ENCODE assay signal across 8 cellular contexts in genomic region chr11:22624742-22625447, GRCh38. TPM values are rescaled to one million over a fixed set of nuclear protein-coding genes. Genes with fewer than 3 reads are reported as not detected.
DNase-seq lines count a peak whose midpoint lies in the region; ATAC-seq and TF ChIP-seq lines count a peak whose summit lies in the region.

No MANE protein-coding gene starts in this region.

- H3K27me3 Mint-ChIP-seq in mesothelial cell of epicardium (ENCODE audit: low read depth), result no peaks in the 10 kb centered on the region

- H3K27me3 ChIP-seq in BLaER1, result no peaks in the 10 kb centered on the region
- no peaks in the 10 kb centered on the region for H3K27me3 ChIP-seq in endocrine pancreas (ENCODE audit: control insufficient read depth, insufficient read depth, low read length)

- peaks cover 10% of the 10 kb centered on the region for H3K9me3 Mint-ChIP-seq in mesothelial cell of epicardium

- H3K4me1 Mint-ChIP-seq in mesothelial cell of epicardium, result peaks cover 34% of the 10 kb centered on the region

- H3K4me1 ChIP-seq in BLaER1 (peaks cover 22% of the 10 kb centered on the region), endocrine pancreas (ENCODE audit: control insufficient read depth, insufficient read depth, low read length) (peaks cover 13% of the 10 kb centered on the region)

- H3K36me3 ChIP-seq in BLaER1 (peaks cover 9% of the 10 kb centered on the region), endocrine pancreas (ENCODE audit: control insufficient read depth, insufficient read depth, low read length) (no peaks in the 10 kb centered on the region)

- peaks cover 10% of the 10 kb centered on the region for H3K36me3 Mint-ChIP-seq in mesothelial cell of epicardium

- DNase-seq in NCI-H345 treated with DMSO at 0.1 percent for 48 hours (lab: John Stamatoyannopoulos, UW; ENCODE audit: unreplicated experiment), result peak; percentile 53
- peak; percentile 62 to 70 for DNase-seq in activated CD4-positive, alpha-beta T cell treated with anti-CD3 and anti-CD28 coated beads, Interleukin-2, amount 50 U/mL, for 48 hours
- DNase-seq in mesothelial cell of epicardium (ENCODE audit: low spot score in 2 of 2, unreplicated experiment in 2 of 2), result peak in 1 of 2 experiments; percentile 39
- DNase-seq in stimulated activated CD8-positive, alpha-beta memory T cell treated with anti-CD3 and anti-CD28 coated beads, Interleukin-4, amount 100 ng/mL, for 48 hours, result peak; percentile 76

- peak overlapping the region; percentile 92 for H3K4me2 ChIP-seq in BLaER1

- H4K20me1 ChIP-seq in BLaER1, result peaks cover 12% of the 10 kb centered on the region; the same call in 1 of the 2 replicates

- H3K4me3 ChIP-seq in BLaER1 (peak overlapping the region; percentile 81), endocrine pancreas (ENCODE audit: control insufficient read depth, insufficient read depth, low read length) (peak overlapping the region; percentile 79)

- H3K27ac ChIP-seq in BLaER1, result peak overlapping the region; percentile 94

- peak overlapping the region; percentile 99 for H3K4me3 Mint-ChIP-seq in mesothelial cell of epicardium

- peak overlapping the region; percentile 100 for H3K27ac Mint-ChIP-seq in mesothelial cell of epicardium

- peak overlapping the region; percentile 91 for H3K9ac ChIP-seq in BLaER1
- peak overlapping the region; percentile 90 for H3K9ac ChIP-seq in endocrine pancreas (ENCODE audit: control insufficient read depth, insufficient read depth, low read length)

- ATAC-seq in GM19043 (IDR thresholded peaks at IDR 0.05; ENCODE audit: low read depth, unreplicated experiment) (peak; percentile 44), HG03378 (IDR thresholded peaks at IDR 0.05; ENCODE audit: unreplicated experiment) (peak; percentile 49)

- H3K9me3 ChIP-seq in BLaER1 (0 out of 2 replicates have a peak, but pooled peaks cover 3% of the 10 kb centered on the region), endocrine pancreas (ENCODE audit: control insufficient read depth, low read length) (no peaks in the 10 kb centered on the region)

- no peak for TF ChIP-seq CTCF in mesothelial cell of epicardium (IDR thresholded peaks at IDR 0.05; ENCODE audit: unreplicated experiment)

RNA-seq across cellular contexts. Expression of gene FANCF, which starts 0.7 kb away (rescaled TPM):
- 17.4 to 18.2 TPM (median 17.4 TPM) in 3 replicates for total RNA-seq in mesothelial cell of epicardium

RNA-seq across cellular contexts. Expression of gene GAS2, which starts 41.5 kb away (rescaled TPM):
- 14.8 to 17.8 TPM (median 14.9 TPM) in 3 replicates for total RNA-seq in mesothelial cell of epicardium
